16 cellular contexts compared by ENCODE assay signal in genomic region chr12:18747960-18748359, GRCh38. TPM values are rescaled to one million over a fixed set of nuclear protein-coding genes. Genes with fewer than 3 reads are reported as not detected.
DNase-seq lines count a peak whose midpoint lies in the region; FAIRE-seq and TF ChIP-seq lines count a peak whose summit lies in the region.
"Had no signal": no experiment of that assay in that cellular context is flagged by ENCODE, and none has a peak within 500 bp of the region (broad histone marks: within the 10 kb centered on the region; RNA-seq: fewer than 3 reads in every experiment).

No MANE protein-coding gene starts in this region.

- no peak overlapping the region for H3K4me3 ChIP-seq in fibroblast of mammary gland (ENCODE audit: control insufficient read depth, low read depth, low read length)
- H3K4me3 ChIP-seq: suprapubic skin had no signal

- DNase-seq in EL = peak; percentile 97
- peak; percentile 88 for DNase-seq in RCC 7860 (ENCODE audit: low spot score)
- peak; percentile 78 for DNase-seq in fibroblast of mammary gland (ENCODE audit: low read depth)
- DNase-seq in non-pigmented ciliary epithelial cell (ENCODE audit: low read depth) = peak; percentile 89
- no peak for DNase-seq in cerebellar nuclear complex (lab: John Stamatoyannopoulos, UW)
- DNase-seq in HuH-7.5 (ENCODE audit: low spot score) = no peak
- DNase-seq in mesothelial cell of epicardium (ENCODE audit: low spot score in 2 of 2, unreplicated experiment in 2 of 2) = no peak
- no peak for DNase-seq in activated CD4-positive, alpha-beta T cell treated with anti-CD3 and anti-CD28 coated beads for 48 hours
- DNase-seq: amygdala; glutamatergic neuron; NCI-H82; stimulated activated CD4-positive, alpha-beta T cell treated with anti-CD3 and anti-CD28 coated beads, Interleukin-2, amount 100 ng/mL, for 48 hours; T-helper 2 cell had no signal

- H3K4me1 Mint-ChIP-seq in mesothelial cell of epicardium = peaks cover 4% of the 10 kb centered on the region

- no peak overlapping the region for H3K27ac Mint-ChIP-seq in mesothelial cell of epicardium
- H3K27ac Mint-ChIP-seq: natural killer cell treated with Interleukin-12 subunit alpha and Interleukin-12 subunit beta and Interleukin-15 and Interleukin-18, amount 100 ng/mL, for 72 hours had no signal

- peaks cover 4% of the 10 kb centered on the region for H3K9me3 Mint-ChIP-seq in mesothelial cell of epicardium

- H3K27me3 Mint-ChIP-seq in mesothelial cell of epicardium (ENCODE audit: low read depth) = no peaks in the 10 kb centered on the region
- H3K27me3 Mint-ChIP-seq: natural killer cell treated with Interleukin-12 subunit alpha and Interleukin-12 subunit beta and Interleukin-15 and Interleukin-18, amount 100 ng/mL, for 72 hours had no signal

- no peak overlapping the region for H3K4me3 Mint-ChIP-seq in mesothelial cell of epicardium
- H3K4me3 Mint-ChIP-seq: natural killer cell treated with Interleukin-12 subunit alpha and Interleukin-12 subunit beta and Interleukin-15 and Interleukin-18, amount 100 ng/mL, for 72 hours had no signal

- no peaks in the 10 kb centered on the region for H3K36me3 Mint-ChIP-seq in mesothelial cell of epicardium
- H3K36me3 Mint-ChIP-seq: natural killer cell treated with Interleukin-12 subunit alpha and Interleukin-12 subunit beta and Interleukin-15 and Interleukin-18, amount 100 ng/mL, for 72 hours had no signal

- no peak for TF ChIP-seq CTCF in fibroblast of mammary gland (conservative IDR thresholded peaks at IDR 0.05; ENCODE audit: control insufficient read depth, insufficient read depth, low read depth, low read length)
- TF ChIP-seq CTCF in mesothelial cell of epicardium (IDR thresholded peaks at IDR 0.05; ENCODE audit: unreplicated experiment) = no peak

- peak; percentile 92 for FAIRE-seq in RCC 7860 (lab: Jason Lieb, UNC)

RNA-seq across cellular contexts. Expression of gene CAPZA3, which starts 10.0 kb away (rescaled TPM):
- 0.20 TPM in 1 of 3 replicates, not detected in the others for total RNA-seq in mesothelial cell of epicardium
- total RNA-seq: activated CD8-positive, alpha-beta memory T cell treated with anti-CD3 and anti-CD28 coated beads for 36 hours; natural killer cell treated with Interleukin-12 subunit alpha and Interleukin-12 subunit beta and Interleukin-15 and Interleukin-18, amount 100 ng/mL, for 72 hours had no signal

RNA-seq across cellular contexts. Expression of gene PLCZ1, which starts 10.1 kb away (rescaled TPM):
- total RNA-seq in mesothelial cell of epicardium = not detected in 3 replicates
- total RNA-seq: activated CD8-positive, alpha-beta memory T cell treated with anti-CD3 and anti-CD28 coated beads for 36 hours; natural killer cell treated with Interleukin-12 subunit alpha and Interleukin-12 subunit beta and Interleukin-15 and Interleukin-18, amount 100 ng/mL, for 72 hours; suprapubic skin had no signal

Comparison
In these comparisons a context has a peak if more than half of its experiments do, and no peak if none do; other contexts are left out.
1. DNase-seq: peak in EL (single experiment), RCC 7860 (single experiment), fibroblast of mammary gland (single experiment) and non-pigmented ciliary epithelial cell (single experiment); none in cerebellar nuclear complex (0 of 2), HuH-7.5 (single experiment), mesothelial cell of epicardium (0 of 2) and activated CD4-positive, alpha-beta T cell treated with anti-CD3 and anti-CD28 coated beads for 48 hours (single experiment).